8 cellular contexts compared by ENCODE assay signal in the genomic region with DNA sequence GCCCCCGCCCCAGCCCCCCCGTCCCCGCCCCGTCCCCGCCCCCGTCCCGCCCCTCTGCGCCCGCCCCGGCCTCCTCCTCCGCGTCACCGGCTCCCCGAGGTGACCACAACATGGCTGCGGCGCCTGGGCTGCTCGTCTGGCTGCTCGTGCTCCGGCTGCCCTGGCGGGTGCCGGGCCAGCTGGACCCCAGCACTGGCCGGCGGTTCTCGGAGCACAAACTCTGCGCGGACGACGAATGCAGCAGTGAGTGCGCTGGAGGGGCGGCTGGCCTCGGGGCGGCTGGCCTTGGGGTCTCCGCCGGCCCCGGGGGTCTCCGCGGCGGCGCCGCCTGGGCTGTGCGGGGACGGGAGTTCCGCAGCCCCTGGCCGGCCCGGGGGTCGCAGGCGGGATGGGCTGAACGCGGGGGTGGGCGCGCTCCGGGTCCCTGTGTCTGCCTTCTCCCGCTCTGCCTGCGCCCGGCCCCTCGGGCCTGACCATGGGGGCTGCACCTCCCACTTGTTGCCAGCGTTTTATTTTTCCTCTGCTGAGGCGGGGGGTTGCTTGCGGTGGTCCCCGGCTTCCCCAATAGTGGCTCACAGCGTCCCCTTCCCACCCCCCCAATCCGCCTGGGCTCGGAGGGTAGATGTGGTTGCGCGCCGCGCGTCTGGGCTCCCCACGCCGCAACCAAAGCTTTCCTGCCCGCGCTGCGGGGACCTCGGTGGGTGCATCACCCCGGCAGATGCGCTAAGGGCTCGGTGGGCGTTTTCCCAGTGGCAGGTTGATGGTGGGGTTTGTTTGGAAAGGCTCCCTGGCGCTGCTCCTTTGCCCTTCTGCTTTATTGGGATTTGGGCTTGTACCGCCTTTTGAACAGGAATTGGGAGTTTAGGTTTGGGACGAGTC. TPM values are rescaled to one million over a fixed set of nuclear protein-coding genes. Genes with fewer than 3 reads are reported as not detected.
DNase-seq lines count a peak whose midpoint lies in the region; ATAC-seq and TF ChIP-seq lines count a peak whose summit lies in the region.

TSS of gene MIA3 (plus strand) at position 97 of the 879 bp plus-strand sequence. CDS start at position 111, 14 bp downstream.

- H3K27ac ChIP-seq in epithelial cell of prostate (no peak within 1 kb of the TSS), mucosa of rectum (ENCODE audit: low read depth in 2 of 2, low read length in 2 of 2) (peak within 1 kb of the TSS; percentile 75 to 78)

- POLR2A ChIA-PET in BJ (lab: Charles Lee) = no interaction called here

- peak; percentile 42 for ATAC-seq in GM19043 (IDR thresholded peaks at IDR 0.05; ENCODE audit: low read depth, unreplicated experiment)
- peak; percentile 50 for ATAC-seq in HG03280 (IDR thresholded peaks at IDR 0.05; ENCODE audit: unreplicated experiment)
- ATAC-seq in stimulated activated memory B cell treated with anti-CD40 and anti-IgM and Interleukin-4, amounts not matched to agents 10 μg/mL and 1 μg/mL and 100 μg/mL, for 72 hours = peak; percentile 83

- peaks cover 20% of the 10 kb centered on the region for H3K36me3 Mint-ChIP-seq in stimulated activated memory B cell treated with anti-CD40 and anti-IgM and Interleukin-4, amounts not matched to agents 10 μg/mL and 1 μg/mL and 100 μg/mL, for 72 hours

- H3K4me3 ChIP-seq in BJ (ENCODE audit: low read depth, low read length) = peak within 1 kb of the TSS; percentile 78
- peak within 1 kb of the TSS; percentile 83 to 89 for H3K4me3 ChIP-seq in mucosa of rectum (ENCODE audit: low read length in 2 of 2)

- H3K9me3 Mint-ChIP-seq in stimulated activated memory B cell treated with anti-CD40 and anti-IgM and Interleukin-4, amounts not matched to agents 10 μg/mL and 1 μg/mL and 100 μg/mL, for 72 hours = no peaks in the 10 kb centered on the region

- H3K27me3 Mint-ChIP-seq in stimulated activated memory B cell treated with anti-CD40 and anti-IgM and Interleukin-4, amounts not matched to agents 10 μg/mL and 1 μg/mL and 100 μg/mL, for 72 hours = no peaks in the 10 kb centered on the region

- H3K9me3 ChIP-seq in mucosa of rectum (ENCODE audit: control insufficient read depth in 2 of 2, low read length in 2 of 2) = no peaks in the 10 kb centered on the region

- peaks cover 37% of the 10 kb centered on the region for H3K4me1 Mint-ChIP-seq in stimulated activated memory B cell treated with anti-CD40 and anti-IgM and Interleukin-4, amounts not matched to agents 10 μg/mL and 1 μg/mL and 100 μg/mL, for 72 hours

- H3K9ac ChIP-seq in mucosa of rectum (ENCODE audit: low read depth in 1 of 2, low read length in 2 of 2) = peak within 1 kb of the TSS; percentile 75 to 82

- peak within 1 kb of the TSS; percentile 87 for H3K27ac Mint-ChIP-seq in stimulated activated memory B cell treated with anti-CD40 and anti-IgM and Interleukin-4, amounts not matched to agents 10 μg/mL and 1 μg/mL and 100 μg/mL, for 72 hours

- H3K4me1 ChIP-seq in mucosa of rectum (ENCODE audit: control insufficient read depth in 2 of 2, insufficient read depth in 2 of 2, low read length in 2 of 2) = peaks cover 8 to 51% of the 10 kb centered on the region in 2 donors

- DNase-seq in BJ (ENCODE audit: low read depth) (no peak), NOMO-1 treated with dmso at 0.1 percent for 144 hours (lab: John Stamatoyannopoulos, UW; ENCODE audit: unreplicated experiment) (peak; percentile 64), activated T-cell treated with anti-CD3 and anti-CD28 coated beads for 1 hour (ENCODE audit: low read depth) (peak; percentile 74), epithelial cell of prostate (ENCODE audit: low read depth, low spot score) (peak; percentile 8)

- TF ChIP-seq CTCF in BJ (IDR thresholded peaks at IDR 0.05; ENCODE audit: insufficient read depth, low read depth, low read length) = no peak

- H3K4me3 Mint-ChIP-seq in stimulated activated memory B cell treated with anti-CD40 and anti-IgM and Interleukin-4, amounts not matched to agents 10 μg/mL and 1 μg/mL and 100 μg/mL, for 72 hours = peak within 1 kb of the TSS; percentile 92

- H3K36me3 ChIP-seq in BJ (ENCODE audit: control insufficient read depth, insufficient read depth, low read length) = no peaks in the 10 kb centered on the region
- H3K36me3 ChIP-seq in mucosa of rectum (ENCODE audit: control insufficient read depth in 2 of 2, insufficient read depth in 2 of 2, low read length in 2 of 2) = peaks cover 3 to 8% of the 10 kb centered on the region in 2 donors

- CTCF ChIA-PET in BJ (lab: Yijun Ruan, JAX) = interaction anchor here (1.6 to 2.2 kb wide), 2 partner anchors 16 to 154 kb away, joined by 7 to 8 read pairs; no protein-coding TSS in a partner anchor

- no peaks in the 10 kb centered on the region for H3K27me3 ChIP-seq in BJ (ENCODE audit: control insufficient read depth, insufficient read depth, low read length)
- no peaks in the 10 kb centered on the region for H3K27me3 ChIP-seq in mucosa of rectum (ENCODE audit: control insufficient read depth in 2 of 2, insufficient read depth in 2 of 2, low read length in 2 of 2)

RNA-seq across cellular contexts. Expression of gene MIA3, which starts in this region (rescaled TPM):
- polyA plus RNA-seq in BJ (2011; rRNA removed) = 46.7 and 79.3 TPM in 2 replicates
- 26.2 and 27.3 TPM in 2 replicates for polyA minus RNA-seq in BJ (2011; rRNA and poly(A)+ RNA removed)
